1 cellular context compared by ENCODE assay signal in the genomic region with DNA sequence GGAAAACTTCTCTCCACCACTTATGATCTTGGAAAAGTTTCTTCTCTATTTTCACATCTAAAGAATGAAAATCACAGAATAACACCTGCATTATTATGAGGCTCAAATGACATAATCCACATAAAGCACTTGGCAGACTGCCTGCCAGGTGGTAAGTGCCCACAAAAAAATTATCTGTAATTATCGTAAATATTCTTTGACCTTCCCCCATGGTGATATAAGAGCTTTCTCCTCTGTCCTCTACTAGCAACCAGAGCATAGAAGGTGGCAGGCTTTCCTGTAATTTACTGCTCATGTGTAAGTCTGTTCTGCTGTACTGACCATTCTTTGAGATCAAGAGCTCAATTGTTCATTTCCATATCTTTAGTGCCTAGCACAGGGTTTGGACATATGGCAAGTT.
TF ChIP-seq lines count a peak whose summit lies in the region.

No MANE protein-coding gene starts in this region.

TF ChIP-seq in IMR-90, 13 proteins besides CTCF, POLR2A, EP300 and RAD21 (continued from another document):
- TF ChIP-seq SMC3 (IDR thresholded peaks at IDR 0.05; ENCODE audit: low read depth, low read length) (no peak), CEBPB (IDR thresholded peaks at IDR 0.05; ENCODE audit: low read depth, low read length) (no peak), RCOR1 (IDR thresholded peaks at IDR 0.05; ENCODE audit: insufficient replicate concordance, low read length) (no peak), MXI1 (IDR thresholded peaks at IDR 0.05; ENCODE audit: borderline replicate concordance, low read depth, low read length) (no peak), CHD1 (IDR thresholded peaks at IDR 0.05; ENCODE audit: low read depth, low read length) (no peak), FOS (IDR thresholded peaks at IDR 0.05; ENCODE audit: low read depth, low read length) (no peak), RFX5 (IDR thresholded peaks at IDR 0.05; ENCODE audit: low read depth, low read length) (no peak), BHLHE40 (IDR thresholded peaks at IDR 0.05; ENCODE audit: low read depth, low read length) (no peak)
- TF ChIP-seq, protein P1, sequence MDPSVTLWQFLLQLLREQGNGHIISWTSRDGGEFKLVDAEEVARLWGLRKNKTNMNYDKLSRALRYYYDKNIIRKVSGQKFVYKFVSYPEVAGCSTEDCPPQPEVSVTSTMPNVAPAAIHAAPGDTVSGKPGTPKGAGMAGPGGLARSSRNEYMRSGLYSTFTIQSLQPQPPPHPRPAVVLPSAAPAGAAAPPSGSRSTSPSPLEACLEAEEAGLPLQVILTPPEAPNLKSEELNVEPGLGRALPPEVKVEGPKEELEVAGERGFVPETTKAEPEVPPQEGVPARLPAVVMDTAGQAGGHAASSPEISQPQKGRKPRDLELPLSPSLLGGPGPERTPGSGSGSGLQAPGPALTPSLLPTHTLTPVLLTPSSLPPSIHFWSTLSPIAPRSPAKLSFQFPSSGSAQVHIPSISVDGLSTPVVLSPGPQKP (IDR thresholded peaks at IDR 0.05; ENCODE audit: borderline replicate concordance, low read depth, low read length): no peak
